Comparison of ENCODE assay signal across 13 cellular contexts in the genomic region with DNA sequence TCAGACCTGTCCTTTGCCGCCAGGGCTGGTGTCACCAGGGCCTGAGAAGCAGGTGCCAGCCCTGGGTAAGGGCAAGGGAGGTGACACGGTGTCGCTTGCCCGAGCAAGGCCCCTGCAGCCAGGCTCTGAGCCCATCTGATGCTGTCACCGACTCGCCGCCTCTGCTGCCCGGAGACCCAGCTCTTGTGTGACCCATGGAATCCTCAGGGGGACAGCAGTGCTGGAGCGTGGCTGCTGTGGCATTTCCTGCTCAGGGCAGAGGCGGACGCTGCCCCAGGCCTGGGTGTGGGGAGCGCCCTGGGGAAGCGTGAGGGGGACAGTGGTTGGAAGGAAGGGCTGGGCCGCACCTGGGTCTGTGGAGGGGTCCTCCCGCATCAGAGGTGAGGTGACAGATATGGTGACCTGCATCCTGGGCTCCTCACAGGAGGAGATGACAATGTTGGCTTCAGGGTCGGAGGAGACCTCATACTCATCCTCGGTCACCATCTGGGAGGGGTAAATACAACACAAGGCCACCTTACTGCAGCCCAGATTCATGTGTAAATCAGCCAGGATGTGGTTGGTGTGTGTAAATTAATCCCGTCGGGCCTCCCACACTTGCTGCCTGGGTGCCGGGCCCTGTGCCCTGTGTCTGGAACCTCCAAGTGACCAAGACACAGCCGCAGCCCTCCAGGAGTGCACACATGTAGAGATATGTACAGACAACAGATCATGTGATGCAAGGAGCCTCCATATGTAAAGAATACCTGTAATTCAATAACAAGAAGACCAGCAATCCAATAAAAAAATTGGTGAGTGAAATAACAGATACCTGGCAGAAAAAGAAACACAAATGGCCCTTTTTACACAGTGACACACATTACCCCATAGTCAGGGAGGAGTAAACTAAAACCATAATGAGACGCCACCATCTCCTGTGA. TPM values are rescaled to one million over a fixed set of nuclear protein-coding genes. Genes with fewer than 3 reads are reported as not detected.
DNase-seq lines count a peak whose midpoint lies in the region; ATAC-seq, FAIRE-seq and TF ChIP-seq lines count a peak whose summit lies in the region.
"Had no signal": no experiment of that assay in that cellular context is flagged by ENCODE, and none has a peak within 500 bp of the region (broad histone marks: within the 10 kb centered on the region; RNA-seq: fewer than 3 reads in every experiment).

No MANE protein-coding gene starts in this region.

- H3K36me3 ChIP-seq in left ventricle myocardium inferior: no peaks in the 10 kb centered on the region
- no peaks in the 10 kb centered on the region for H3K36me3 ChIP-seq in upper lobe of right lung
- no peaks in the 10 kb centered on the region for H3K36me3 ChIP-seq in neural progenitor cell
- H3K36me3 ChIP-seq: SJCRH30 had no signal

- H3K9me3 ChIP-seq in left ventricle myocardium inferior (replicated peaks) (no peaks in the 10 kb centered on the region), upper lobe of right lung (no peaks in the 10 kb centered on the region), neural progenitor cell (ENCODE audit: low read depth) (no peaks in the 10 kb centered on the region)
- H3K9me3 ChIP-seq: SJCRH30 had no signal

- intact Hi-C loops in left ventricle myocardium inferior (cut with micrococcal nuclease): no loop called here
- intact Hi-C loops in cardiac septum (cut with DNase I): no loop called here
- intact Hi-C loops in upper lobe of right lung (cut with DNase I): no loop called here

- FAIRE-seq in RCC 7860 (lab: Jason Lieb, UNC): no peak

- no peak overlapping the region for H3K4me3 ChIP-seq in left ventricle myocardium inferior
- H3K4me3 ChIP-seq in upper lobe of right lung: no peak overlapping the region
- H3K4me3 ChIP-seq in neural progenitor cell: no peak overlapping the region
- H3K4me3 ChIP-seq: coronary artery, SJCRH30, smooth muscle cell had no signal

- H3K36me3 Mint-ChIP-seq in endothelial cell (ENCODE audit: low read depth, unreplicated experiment) (no peaks in the 10 kb centered on the region), neural progenitor cell (no peaks in the 10 kb centered on the region)
- H3K36me3 Mint-ChIP-seq: WTC11 had no signal

- no peak for ATAC-seq in upper lobe of right lung
- ATAC-seq: WTC11 had no signal

- H3K27me3 ChIP-seq in left ventricle myocardium inferior (ENCODE audit: low read depth): peaks cover 16% of the 10 kb centered on the region
- no peaks in the 10 kb centered on the region for H3K27me3 ChIP-seq in upper lobe of right lung
- H3K27me3 ChIP-seq in neural progenitor cell: no peaks in the 10 kb centered on the region

- no peaks in the 10 kb centered on the region for H3K79me2 ChIP-seq in neural progenitor cell (ENCODE audit: low read depth)

- H2AFZ ChIP-seq in neural progenitor cell (replicated peaks): no peak overlapping the region

- H4K20me1 ChIP-seq in neural progenitor cell (ENCODE audit: low read depth): peaks cover 4% of the 10 kb centered on the region

- H3K27ac Mint-ChIP-seq in endothelial cell (ENCODE audit: unreplicated experiment): peak overlapping the region; percentile 42
- no peak overlapping the region for H3K27ac Mint-ChIP-seq in neural progenitor cell
- H3K27ac Mint-ChIP-seq: HFFc6 had no signal

- no peak for DNase-seq in left ventricle myocardium inferior
- no peak for DNase-seq in cardiac septum (ENCODE audit: low spot score)
- DNase-seq in endothelial cell (ENCODE audit: low spot score): no peak
- DNase-seq in upper lobe of right lung: no peak
- DNase-seq in RCC 7860 (ENCODE audit: low spot score): no peak
- no peak for DNase-seq in neural progenitor cell (ENCODE audit: low spot score)
- DNase-seq: HFFc6, NCI-H1930, SJCRH30 had no signal

- H3K27ac ChIP-seq in left ventricle myocardium inferior (replicated peaks) (peak overlapping the region; percentile 76), upper lobe of right lung (peak overlapping the region; percentile 72), neural progenitor cell (no peak overlapping the region)
- H3K27ac ChIP-seq: SJCRH30 had no signal

- H3F3A ChIP-seq in neural progenitor cell (ENCODE audit: low read depth): no peaks in the 10 kb centered on the region

- H3K27me3 Mint-ChIP-seq in endothelial cell (ENCODE audit: unreplicated experiment) (peaks cover 6% of the 10 kb centered on the region), neural progenitor cell (ENCODE audit: insufficient read depth, low read depth) (peaks cover 2% of the 10 kb centered on the region)

- no peak overlapping the region for H3K4me2 ChIP-seq in neural progenitor cell
- H3K4me2 ChIP-seq: smooth muscle cell had no signal

- H3K4me1 ChIP-seq in left ventricle myocardium inferior (peaks cover 30% of the 10 kb centered on the region), upper lobe of right lung (peaks cover 17% of the 10 kb centered on the region), neural progenitor cell (no peaks in the 10 kb centered on the region)
- H3K4me1 ChIP-seq: SJCRH30 had no signal

- H3K4me1 Mint-ChIP-seq in endothelial cell (ENCODE audit: unreplicated experiment) (peaks cover 11% of the 10 kb centered on the region), neural progenitor cell (peaks cover 8% of the 10 kb centered on the region)
- H3K4me1 Mint-ChIP-seq: WTC11 had no signal

- H3K9me3 Mint-ChIP-seq in endothelial cell (ENCODE audit: unreplicated experiment) (no peaks in the 10 kb centered on the region), neural progenitor cell (no peaks in the 10 kb centered on the region)
- H3K9me3 Mint-ChIP-seq: HFFc6 had no signal

- H3K4me3 Mint-ChIP-seq in endothelial cell (ENCODE audit: unreplicated experiment) (no peak overlapping the region), neural progenitor cell (no peak overlapping the region)
- H3K4me3 Mint-ChIP-seq: HFFc6, WTC11 had no signal

- H3K9ac ChIP-seq in neural progenitor cell: no peak overlapping the region

- TF ChIP-seq CTCF in left ventricle myocardium inferior (IDR thresholded peaks at IDR 0.05; ENCODE audit: borderline replicate concordance): no peak
- TF ChIP-seq CTCF in endothelial cell (IDR thresholded peaks at IDR 0.05; ENCODE audit: unreplicated experiment): no peak
- TF ChIP-seq CTCF in upper lobe of right lung (IDR thresholded peaks at IDR 0.05): no peak
- no peak for TF ChIP-seq CTCF in neural progenitor cell (IDR thresholded peaks at IDR 0.05)

RNA-seq across cellular contexts. Expression of a gene that starts 27.6 kb away (rescaled TPM):
- 0.14 TPM for total RNA-seq in left ventricle myocardium inferior
- total RNA-seq in cardiac septum: 0.38 TPM
- total RNA-seq in endothelial cell (ENCODE audit: unreplicated experiment): 10.9 TPM
- 22.6 TPM for total RNA-seq in upper lobe of right lung
- 2.4 and 2.8 TPM in 2 replicates for total RNA-seq in neural progenitor cell (ENCODE audit: low replicate concordance)
- total RNA-seq: HFFc6, myocyte, SJCRH30, smooth muscle cell had no signal

RNA-seq across cellular contexts. Expression of a gene that starts 41.7 kb away (rescaled TPM):
- total RNA-seq in left ventricle myocardium inferior (not detected), cardiac septum (not detected), endothelial cell (ENCODE audit: unreplicated experiment) (not detected), upper lobe of right lung (not detected), neural progenitor cell (ENCODE audit: low replicate concordance) (not detected in 2 replicates)
- total RNA-seq: HFFc6, myocyte, SJCRH30, smooth muscle cell had no signal

RNA-seq across cellular contexts. Expression of a gene that starts 51.3 kb away (rescaled TPM):
- total RNA-seq in left ventricle myocardium inferior (64.1 TPM), cardiac septum (81.4 TPM), endothelial cell (ENCODE audit: unreplicated experiment) (26.7 TPM), upper lobe of right lung (59.7 TPM), neural progenitor cell (ENCODE audit: low replicate concordance) (15.1 and 21.4 TPM in 2 replicates)

RNA-seq across cellular contexts. Expression of a gene that starts 52.2 kb away (rescaled TPM):
- 14.2 TPM for total RNA-seq in left ventricle myocardium inferior
- total RNA-seq in cardiac septum: 12.5 TPM
- 23.8 TPM for total RNA-seq in endothelial cell (ENCODE audit: unreplicated experiment)
- 21.9 TPM for total RNA-seq in upper lobe of right lung
- 17.3 and 41.1 TPM in 2 replicates for total RNA-seq in neural progenitor cell (ENCODE audit: low replicate concordance)

RNA-seq across cellular contexts. Expression of a gene that starts 55.1 kb away (rescaled TPM):
- total RNA-seq in left ventricle myocardium inferior: not detected
- 0.62 TPM for total RNA-seq in cardiac septum
- total RNA-seq in endothelial cell (ENCODE audit: unreplicated experiment): 1.8 TPM
- 0.55 TPM for total RNA-seq in upper lobe of right lung
- total RNA-seq in neural progenitor cell (ENCODE audit: low replicate concordance): 8.9 and 20.4 TPM in 2 replicates
- total RNA-seq: HFFc6, myocyte, SJCRH30 had no signal
